Comparison of ENCODE assay signal across 2 cellular contexts in the genomic region with DNA sequence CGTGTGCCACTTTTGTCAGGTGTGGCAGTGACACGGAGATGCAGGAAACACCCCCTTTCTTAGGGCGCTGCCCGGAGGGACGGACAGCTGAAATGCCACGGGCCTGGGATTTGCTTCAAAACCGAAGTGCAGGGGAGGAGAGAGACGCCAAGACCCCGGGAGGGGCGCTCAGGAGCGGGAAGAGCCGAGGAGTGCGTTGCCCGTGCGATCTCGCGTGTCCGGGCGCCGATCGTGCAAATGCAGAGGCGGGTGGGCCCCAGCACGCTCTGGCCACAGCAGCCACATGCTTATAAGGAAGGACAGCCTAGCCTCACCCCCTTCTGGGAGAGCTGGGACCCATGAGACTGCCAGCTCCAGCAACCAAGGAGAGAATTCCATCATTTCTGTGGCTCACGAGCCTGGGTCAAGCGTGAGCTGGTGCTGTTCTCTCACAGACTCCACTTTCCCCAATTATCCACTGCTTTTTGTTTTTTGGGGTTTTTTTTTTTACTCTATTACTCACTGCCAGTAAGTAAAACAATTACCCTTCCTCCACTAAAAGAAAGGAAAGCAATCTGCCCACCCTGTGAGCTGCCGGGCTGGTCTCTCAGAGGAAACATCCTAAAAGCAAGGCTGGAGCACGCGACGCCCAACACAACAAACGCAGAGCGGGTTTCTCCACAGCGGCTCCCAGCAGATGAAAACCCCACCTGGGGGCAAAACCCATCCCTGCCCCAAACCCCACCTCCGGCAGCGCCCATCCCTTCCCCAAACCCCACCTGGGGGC.
TF ChIP-seq lines count a peak whose summit lies in the region.

No MANE protein-coding gene starts in this region.

TF ChIP-seq in GM23338, 12 proteins besides CTCF, POLR2A, EP300 and RAD21 (continues in another document):
- TF ChIP-seq EZH2phosphoT487 (IDR thresholded peaks at IDR 0.05; ENCODE audit: unreplicated experiment) (no peak), ZNF331 (CRISPR knock-in tag; IDR thresholded peaks at IDR 0.05; ENCODE audit: low read depth) (no peak), NANOG (IDR thresholded peaks at IDR 0.05; ENCODE audit: borderline replicate concordance) (no peak), STAT1 (IDR thresholded peaks at IDR 0.05; ENCODE audit: unreplicated experiment) (no peak), JUNB (IDR thresholded peaks at IDR 0.05; ENCODE audit: unreplicated experiment) (no peak), EZH2 (IDR thresholded peaks at IDR 0.05; ENCODE audit: low read depth, unreplicated experiment) (no peak), ZNF114 (CRISPR knock-in tag; IDR thresholded peaks at IDR 0.05) (no peak), CREB1 (CRISPR knock-in tag; IDR thresholded peaks at IDR 0.05; ENCODE audit: low read depth) (no peak), POLR2AphosphoS5 (IDR thresholded peaks at IDR 0.05; ENCODE audit: low read depth) (no peak)
- TF ChIP-seq, protein P1, sequence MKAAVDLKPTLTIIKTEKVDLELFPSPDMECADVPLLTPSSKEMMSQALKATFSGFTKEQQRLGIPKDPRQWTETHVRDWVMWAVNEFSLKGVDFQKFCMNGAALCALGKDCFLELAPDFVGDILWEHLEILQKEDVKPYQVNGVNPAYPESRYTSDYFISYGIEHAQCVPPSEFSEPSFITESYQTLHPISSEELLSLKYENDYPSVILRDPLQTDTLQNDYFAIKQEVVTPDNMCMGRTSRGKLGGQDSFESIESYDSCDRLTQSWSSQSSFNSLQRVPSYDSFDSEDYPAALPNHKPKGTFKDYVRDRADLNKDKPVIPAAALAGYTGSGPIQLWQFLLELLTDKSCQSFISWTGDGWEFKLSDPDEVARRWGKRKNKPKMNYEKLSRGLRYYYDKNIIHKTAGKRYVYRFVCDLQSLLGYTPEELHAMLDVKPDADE (IDR thresholded peaks at IDR 0.05), result no peak
- TF ChIP-seq, protein P2, sequence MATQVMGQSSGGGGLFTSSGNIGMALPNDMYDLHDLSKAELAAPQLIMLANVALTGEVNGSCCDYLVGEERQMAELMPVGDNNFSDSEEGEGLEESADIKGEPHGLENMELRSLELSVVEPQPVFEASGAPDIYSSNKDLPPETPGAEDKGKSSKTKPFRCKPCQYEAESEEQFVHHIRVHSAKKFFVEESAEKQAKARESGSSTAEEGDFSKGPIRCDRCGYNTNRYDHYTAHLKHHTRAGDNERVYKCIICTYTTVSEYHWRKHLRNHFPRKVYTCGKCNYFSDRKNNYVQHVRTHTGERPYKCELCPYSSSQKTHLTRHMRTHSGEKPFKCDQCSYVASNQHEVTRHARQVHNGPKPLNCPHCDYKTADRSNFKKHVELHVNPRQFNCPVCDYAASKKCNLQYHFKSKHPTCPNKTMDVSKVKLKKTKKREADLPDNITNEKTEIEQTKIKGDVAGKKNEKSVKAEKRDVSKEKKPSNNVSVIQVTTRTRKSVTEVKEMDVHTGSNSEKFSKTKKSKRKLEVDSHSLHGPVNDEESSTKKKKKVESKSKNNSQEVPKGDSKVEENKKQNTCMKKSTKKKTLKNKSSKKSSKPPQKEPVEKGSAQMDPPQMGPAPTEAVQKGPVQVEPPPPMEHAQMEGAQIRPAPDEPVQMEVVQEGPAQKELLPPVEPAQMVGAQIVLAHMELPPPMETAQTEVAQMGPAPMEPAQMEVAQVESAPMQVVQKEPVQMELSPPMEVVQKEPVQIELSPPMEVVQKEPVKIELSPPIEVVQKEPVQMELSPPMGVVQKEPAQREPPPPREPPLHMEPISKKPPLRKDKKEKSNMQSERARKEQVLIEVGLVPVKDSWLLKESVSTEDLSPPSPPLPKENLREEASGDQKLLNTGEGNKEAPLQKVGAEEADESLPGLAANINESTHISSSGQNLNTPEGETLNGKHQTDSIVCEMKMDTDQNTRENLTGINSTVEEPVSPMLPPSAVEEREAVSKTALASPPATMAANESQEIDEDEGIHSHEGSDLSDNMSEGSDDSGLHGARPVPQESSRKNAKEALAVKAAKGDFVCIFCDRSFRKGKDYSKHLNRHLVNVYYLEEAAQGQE (IDR thresholded peaks at IDR 0.05; ENCODE audit: unreplicated experiment), result no peak

TF ChIP-seq in SK-N-SH treated with all-trans-retinoic acid at 6 μM for 48 hours, 23 proteins besides CTCF, POLR2A, EP300 and RAD21:
- TF ChIP-seq OSR1 (CRISPR knock-in tag; IDR thresholded peaks at IDR 0.05), result no peak
- no peak for TF ChIP-seq RARB (CRISPR knock-in tag; IDR thresholded peaks at IDR 0.05)
- TF ChIP-seq TCF4 (CRISPR knock-in tag; IDR thresholded peaks at IDR 0.05; ENCODE audit: borderline replicate concordance), result no peak
